ENCODE assay signal across 27 cellular contexts in the genomic region with DNA sequence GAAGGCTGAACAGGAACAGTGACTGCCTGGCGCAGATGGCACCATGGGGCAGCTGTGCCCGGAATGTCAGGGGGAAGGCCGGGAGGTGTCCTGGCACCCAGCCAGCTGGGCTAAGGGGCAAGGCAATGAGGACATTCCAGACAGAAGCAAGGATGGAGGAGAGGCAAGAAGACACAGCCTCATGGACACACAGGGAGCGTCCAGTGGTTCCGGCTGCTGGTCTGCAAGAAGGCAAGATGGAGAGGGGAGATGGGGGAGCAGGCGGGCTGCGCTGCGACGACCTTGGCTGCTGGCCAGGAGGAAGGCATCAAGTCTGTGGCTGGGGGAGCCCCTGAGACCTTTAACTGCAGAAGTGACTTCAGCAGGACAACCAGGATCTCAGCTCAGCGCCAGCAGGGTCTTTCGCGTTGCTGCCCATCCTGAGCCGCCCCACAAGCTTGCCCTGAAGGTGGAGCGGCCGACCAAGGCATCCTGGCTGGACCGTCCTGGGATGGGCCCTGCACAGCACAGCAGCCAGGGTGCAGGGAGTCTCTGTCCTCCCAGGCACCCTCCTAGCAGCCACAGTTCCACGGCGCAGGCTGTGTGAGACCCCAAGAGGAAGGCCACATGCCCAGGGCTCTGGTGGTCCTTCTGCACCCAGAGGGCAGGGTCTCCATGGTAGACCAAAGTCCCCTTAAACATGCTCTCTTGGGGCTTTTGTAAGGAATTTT.
DNase-seq lines count a peak whose midpoint lies in the region; ATAC-seq and TF ChIP-seq lines count a peak whose summit lies in the region.
"Had no signal": no experiment of that assay in that cellular context is flagged by ENCODE, and none has a peak within 500 bp of the region (broad histone marks: within the 10 kb centered on the region; RNA-seq: fewer than 3 reads in every experiment).

No MANE protein-coding gene starts in this region.

- H4K20me1 ChIP-seq in neural progenitor cell (ENCODE audit: low read depth) = no peaks in the 10 kb centered on the region

- peak overlapping the region; percentile 69 for H3K18ac ChIP-seq in neuronal stem cell (ENCODE audit: low read length)

- no peak overlapping the region for H3K27ac Mint-ChIP-seq in neural progenitor cell
- H3K27ac Mint-ChIP-seq: CD4-positive, alpha-beta T cell; T-helper 17 cell had no signal

- no peak overlapping the region for H3K23ac ChIP-seq in neuronal stem cell (ENCODE audit: low read depth, low read length, poor library complexity)

- H3K79me2 ChIP-seq in neural progenitor cell (ENCODE audit: low read depth) = no peaks in the 10 kb centered on the region

- DNase-seq in DMS 273 (lab: John Stamatoyannopoulos, UW; ENCODE audit: unreplicated experiment) = peak; percentile 2
- DNase-seq in DMS 273 treated with DMSO at 0.1 percent for 48 hours (lab: John Stamatoyannopoulos, UW) = no peak
- DNase-seq in right atrium auricular region (ENCODE audit: low spot score) = peak; percentile 40
- no peak for DNase-seq in left cardiac atrium
- DNase-seq in neuronal stem cell (ENCODE audit: low spot score) = no peak
- peak; percentile 47 to 91 for DNase-seq in vagina (ENCODE audit: extremely low spot score in 2 of 2)
- DNase-seq in COR-L47 (lab: John Stamatoyannopoulos, UW) = no peak
- no peak for DNase-seq in neural progenitor cell (ENCODE audit: low spot score)
- DNase-seq: activated CD4-positive, alpha-beta T cell treated with anti-CD3 and anti-CD28 coated beads, Interleukin-2, amount 50 U/mL, for 1 hour; activated naive CD4-positive, alpha-beta T cell treated with Interleukin-2 at 50 U/mL for 16 hours; activated T-cell treated with anti-CD3 and anti-CD28 coated beads, Interleukin-2, amount 50 U/mL, for 4 hours; amniotic stem cell; GF-D8; NCI-H146; NCI-H2227 treated with DMSO at 0.1 percent for 48 hours; psoas muscle; stimulated activated naive CD4-positive, alpha-beta T cell treated with Interleukin-2 at 50 U/mL for 16 hours; T-helper 17 cell; thyroid gland had no signal

- no peak overlapping the region for H3K9ac ChIP-seq in neuronal stem cell (ENCODE audit: low read depth, low read length, poor library complexity)
- H3K9ac ChIP-seq in neural progenitor cell = no peak overlapping the region

- TF ChIP-seq CTCF in right atrium auricular region (IDR thresholded peaks at IDR 0.05) (no peak), vagina (IDR thresholded peaks at IDR 0.05) (no peak), neural progenitor cell (IDR thresholded peaks at IDR 0.05) (no peak)

- H3K14ac ChIP-seq in neuronal stem cell (ENCODE audit: low read length) = peak overlapping the region; percentile 63

- WGBS in neuronal stem cell (ENCODE audit: extremely low coverage in 2 of 2, insufficient read length in 2 of 2, insufficient replicate concordance in 1 of 2), 2 donors = no CpG with 5 or more reads among the region's 18 CpGs

- H3K4me2 ChIP-seq in neuronal stem cell (ENCODE audit: insufficient read depth, low read length, poor library complexity, severe bottlenecking) (no peak overlapping the region), neural progenitor cell (no peak overlapping the region)

- intact Hi-C loops in left cardiac atrium (cut with DNase I) (no loop called here), vagina (cut with DNase I) (no loop called here)

- H3K27me3 Mint-ChIP-seq in neural progenitor cell (ENCODE audit: insufficient read depth, low read depth) = peaks cover 16% of the 10 kb centered on the region

- H3F3A ChIP-seq in neural progenitor cell (ENCODE audit: low read depth) = no peaks in the 10 kb centered on the region

- H3K79me1 ChIP-seq in neuronal stem cell (ENCODE audit: low read depth, low read length) = no peaks in the 10 kb centered on the region

- H2AFZ ChIP-seq in neuronal stem cell (ENCODE audit: low read length) (no peak overlapping the region), neural progenitor cell (replicated peaks) (no peak overlapping the region)

- no peaks in the 10 kb centered on the region for H3K27me3 ChIP-seq in right atrium auricular region
- H3K27me3 ChIP-seq in neuronal stem cell (ENCODE audit: control insufficient read depth in 3 of 3, insufficient read depth in 3 of 3, low read depth in 1 of 3, low read length in 3 of 3) = no peaks in the 10 kb centered on the region
- no peaks in the 10 kb centered on the region for H3K27me3 ChIP-seq in vagina
- H3K27me3 ChIP-seq in neural progenitor cell = no peaks in the 10 kb centered on the region
- H3K27me3 ChIP-seq: thyroid gland had no signal

- no peak for ATAC-seq in left cardiac atrium
- ATAC-seq: activated T-cell treated with anti-CD3 and anti-CD28 coated beads, Interleukin-2, amount 50 U/mL, for 4 hours; HCT116; heart left ventricle; Panc1; psoas muscle; T-helper 17 cell had no signal

- H3K9me3 Mint-ChIP-seq in neural progenitor cell = peaks cover 17% of the 10 kb centered on the region

- no peak overlapping the region for H4K91ac ChIP-seq in neuronal stem cell (ENCODE audit: low read depth, low read length, poor library complexity)

- H3K4me3 Mint-ChIP-seq in neural progenitor cell = no peak overlapping the region
- H3K4me3 Mint-ChIP-seq: activated T-cell treated with anti-CD3 and anti-CD28 coated beads, Interleukin-2, amount 50 U/mL, for 4 hours; CD4-positive, alpha-beta T cell; neural crest cell; T-helper 17 cell had no signal

- no peak overlapping the region for H2BK5ac ChIP-seq in neuronal stem cell (ENCODE audit: low read length)

- no peak overlapping the region for H3K27ac ChIP-seq in right atrium auricular region
- no peak overlapping the region for H3K27ac ChIP-seq in neuronal stem cell (replicated peaks; ENCODE audit: low read length)
- H3K27ac ChIP-seq in vagina = no peak overlapping the region
- no peak overlapping the region for H3K27ac ChIP-seq in neural progenitor cell
- H3K27ac ChIP-seq: 22Rv1, epithelial cell of prostate, heart left ventricle, psoas muscle, skin epidermis, thyroid gland had no signal

- peak overlapping the region; percentile 65 for H2BK15ac ChIP-seq in neuronal stem cell (ENCODE audit: low read length)

- no peaks in the 10 kb centered on the region for H3K4me1 ChIP-seq in right atrium auricular region
- H3K4me1 ChIP-seq in neuronal stem cell (ENCODE audit: control insufficient read depth in 2 of 2, insufficient read depth in 1 of 2, low read depth in 1 of 2, low read length in 2 of 2) = peaks cover 0 to 3% of the 10 kb centered on the region in 2 donors
- H3K4me1 ChIP-seq in vagina = no peaks in the 10 kb centered on the region
- H3K4me1 ChIP-seq in neural progenitor cell = peaks cover 3% of the 10 kb centered on the region
- H3K4me1 ChIP-seq: heart left ventricle, psoas muscle, thyroid gland had no signal

- H3K4me3 ChIP-seq in right atrium auricular region (no peak overlapping the region), neuronal stem cell (ENCODE audit: low read length in 2 of 2) (no peak overlapping the region), vagina (no peak overlapping the region), neural progenitor cell (no peak overlapping the region)
- H3K4me3 ChIP-seq: heart left ventricle, psoas muscle, skin epidermis, thyroid gland had no signal

- H3K9me3 ChIP-seq in right atrium auricular region (peaks cover 0 to 23% of the 10 kb centered on the region in 2 donors), neuronal stem cell (replicated peaks in 1 of 2; ENCODE audit: control insufficient read depth in 2 of 2, insufficient read depth in 1 of 2, low read depth in 1 of 2, low read length in 2 of 2) (peaks cover 0 to 10% of the 10 kb centered on the region in 2 donors), vagina (no peaks in the 10 kb centered on the region), neural progenitor cell (ENCODE audit: low read depth) (no peaks in the 10 kb centered on the region)
- H3K9me3 ChIP-seq: psoas muscle, thyroid gland had no signal

- H2BK12ac ChIP-seq in neuronal stem cell (ENCODE audit: low read length) = peak overlapping the region; percentile 46

- no peak overlapping the region for H2BK120ac ChIP-seq in neuronal stem cell (ENCODE audit: low read depth, low read length)

- H3K36me3 ChIP-seq in right atrium auricular region (no peaks in the 10 kb centered on the region), neuronal stem cell (replicated peaks in 1 of 2; ENCODE audit: control insufficient read depth in 2 of 2, insufficient read depth in 2 of 2, low read length in 2 of 2) (no peaks in the 10 kb centered on the region), vagina (no peaks in the 10 kb centered on the region), neural progenitor cell (no peaks in the 10 kb centered on the region)
- H3K36me3 ChIP-seq: heart left ventricle, thyroid gland had no signal

- no peak for TF ChIP-seq POLR2A in vagina (IDR thresholded peaks at IDR 0.05)

- H3K4me1 Mint-ChIP-seq in neural progenitor cell = peaks cover 8% of the 10 kb centered on the region
- H3K4me1 Mint-ChIP-seq: neural crest cell, T-helper 17 cell had no signal

- H4K8ac ChIP-seq in neuronal stem cell (ENCODE audit: low read depth, low read length) = no peak overlapping the region

- no peaks in the 10 kb centered on the region for H3K36me3 Mint-ChIP-seq in neural progenitor cell

- peak overlapping the region; percentile 86 for H2AK5ac ChIP-seq in neuronal stem cell (ENCODE audit: low read depth, low read length)

- H3K4ac ChIP-seq in neuronal stem cell (ENCODE audit: low read length) = no peak overlapping the region

Comparison
In these comparisons a context has a peak if more than half of its experiments do, and no peak if none do; other contexts are left out.
1. DNase-seq: peak in DMS 273 (single experiment), right atrium auricular region (single experiment) and vagina (2 of 2); none in DMS 273 treated with DMSO at 0.1 percent for 48 hours (single experiment), left cardiac atrium (single experiment), neuronal stem cell (single experiment), COR-L47 (single experiment) and neural progenitor cell (single experiment).